25 cellular contexts compared by ENCODE assay signal in the genomic region with DNA sequence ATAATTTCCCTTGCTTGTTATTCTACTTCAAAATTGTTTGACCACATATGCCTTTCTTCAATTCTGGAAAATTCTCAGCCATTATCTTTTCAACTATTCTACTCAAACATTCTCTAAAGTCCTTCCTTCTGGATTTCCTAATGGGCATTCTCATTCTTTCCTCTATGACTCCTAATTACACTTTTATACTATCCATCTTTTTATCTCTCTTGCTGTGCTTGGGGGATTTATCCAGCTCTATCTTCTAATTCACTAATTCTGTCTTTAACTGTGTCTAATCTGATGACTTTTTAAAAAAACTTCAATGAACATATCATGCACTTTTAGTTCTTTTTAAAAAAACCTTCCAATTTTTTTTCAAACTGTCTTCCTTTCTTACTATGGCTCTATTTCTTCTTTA.
"Had no signal": no experiment of that assay in that cellular context is flagged by ENCODE, and none has a peak within 500 bp of the region (broad histone marks: within the 10 kb centered on the region; RNA-seq: fewer than 3 reads in every experiment).

No MANE protein-coding gene starts in this region.

- H3K4me2 ChIP-seq: hepatocyte had no signal

- H3K4me1 ChIP-seq: colonic mucosa, esophagus muscularis mucosa, esophagus squamous epithelium, foreskin keratinocyte, gastrocnemius medialis, gastroesophageal sphincter, heart left ventricle, heart right ventricle had no signal

- H3K27ac ChIP-seq: colonic mucosa, coronary artery, dorsolateral prefrontal cortex, epithelial cell of prostate, esophagus muscularis mucosa, esophagus squamous epithelium, foreskin keratinocyte, gastrocnemius medialis, gastroesophageal sphincter, heart left ventricle, heart right ventricle, hepatocyte had no signal

- H3K9me3 ChIP-seq: colonic mucosa, esophagus squamous epithelium, gastrocnemius medialis, gastroesophageal sphincter had no signal

- H2AFZ ChIP-seq: hepatocyte had no signal

- H3K79me2 ChIP-seq: hepatocyte had no signal

- H3K36me3 ChIP-seq: colonic mucosa had no signal

- H3K27me3 ChIP-seq: colonic mucosa, dorsolateral prefrontal cortex, esophagus muscularis mucosa, esophagus squamous epithelium, foreskin keratinocyte, gastrocnemius medialis, gastroesophageal sphincter, heart left ventricle, heart right ventricle, hepatocyte had no signal

- ATAC-seq: effector memory CD8-positive, alpha-beta T cell; esophagus mucosa; foreskin keratinocyte; gastrocnemius medialis; gastroesophageal sphincter; heart left ventricle; heart right ventricle had no signal

- H3K4me3 ChIP-seq: colonic mucosa, coronary artery, dorsolateral prefrontal cortex, esophagus muscularis mucosa, esophagus squamous epithelium, gastrocnemius medialis, gastroesophageal sphincter, heart left ventricle, heart right ventricle, hepatocyte had no signal

- DNase-seq: colonic mucosa; cortex of kidney; dermis blood vessel endothelial cell; dorsolateral prefrontal cortex; effector CD4-positive, alpha-beta T cell; effector CD8-positive, alpha-beta T cell; effector memory CD4-positive, alpha-beta T cell; effector memory CD8-positive, alpha-beta T cell; endodermal cell; erythroblast; esophagus squamous epithelium; foreskin fibroblast; foreskin keratinocyte; foreskin melanocyte; gastrocnemius medialis; glutamatergic neuron; head of caudate nucleus; heart left ventricle; heart right ventricle had no signal
